ENCODE assay signal across 19 cellular contexts in genomic region chr5:548256-548655, GRCh38. TPM values are rescaled to one million over a fixed set of nuclear protein-coding genes. Genes with fewer than 3 reads are reported as not detected.
DNase-seq lines count a peak whose midpoint lies in the region; ATAC-seq, FAIRE-seq and TF ChIP-seq lines count a peak whose summit lies in the region.
"Had no signal": no experiment of that assay in that cellular context is flagged by ENCODE, and none has a peak within 500 bp of the region (broad histone marks: within the 10 kb centered on the region; RNA-seq: fewer than 3 reads in every experiment).

No MANE protein-coding gene starts in this region.

- DNase-seq in right lobe of liver: peak in 2 of 3 donors; percentile 22 to 33
- DNase-seq in HepG2 (ENCODE audit: low spot score): no peak
- no peak for DNase-seq in activated B cell treated with CpG ODN at 0.5 μM for 24 hours
- DNase-seq in mesenteric fat pad (ENCODE audit: low spot score): peak; percentile 81
- DNase-seq in GM23338 (ENCODE audit: low spot score): no peak
- no peak for DNase-seq in endodermal cell
- no peak for DNase-seq in NCI-H146 treated with DMSO at 0.1 percent for 48 hours (lab: John Stamatoyannopoulos, UW; ENCODE audit: unreplicated experiment)
- DNase-seq: heart right ventricle; NCI-H2081; NCI-H82; stimulated activated CD4-positive, alpha-beta T cell treated with anti-CD3 and anti-CD28 coated beads, Interleukin-2, amount 100 ng/mL, for 24 hours; stimulated activated naive CD4-positive, alpha-beta T cell treated with Interleukin-2 at 50 U/mL for 16 hours had no signal

- H3K79me2 ChIP-seq in HepG2 (ENCODE audit: insufficient read depth, low read length) (no peaks in the 10 kb centered on the region), GM23338 (replicated peaks; ENCODE audit: insufficient read depth) (no peaks in the 10 kb centered on the region)
- H3K79me2 ChIP-seq: parathyroid adenoma had no signal

- H3K4me2 ChIP-seq in HepG2 (ENCODE audit: low read depth, low read length) (no peak overlapping the region), GM23338 (no peak overlapping the region)
- H3K4me2 ChIP-seq: KMS-11 had no signal

- H3K9ac ChIP-seq in HepG2 (ENCODE audit: insufficient read depth, low read depth, low read length) (no peak overlapping the region), endodermal cell (ENCODE audit: extremely low read depth, low read length, poor library complexity, severe bottlenecking) (no peak overlapping the region)
- H3K9ac ChIP-seq: BLaER1 treated with 17β-estradiol and CSF1 and Interleukin-3, amounts not matched to agents 10 nM and 100 nM; KMS-11; parathyroid adenoma had no signal

- H3K36me3 ChIP-seq in right lobe of liver (no peaks in the 10 kb centered on the region), HepG2 (replicated peaks in 1 of 2; ENCODE audit: control insufficient read depth in 1 of 2, insufficient read depth in 2 of 2, low read length in 2 of 2) (no peaks in the 10 kb centered on the region), GM23338 (ENCODE audit: insufficient read depth) (no peaks in the 10 kb centered on the region), endodermal cell (ENCODE audit: control insufficient read depth, insufficient read depth, low read length) (no peaks in the 10 kb centered on the region)
- H3K36me3 ChIP-seq: BLaER1 treated with 17β-estradiol and CSF1 and Interleukin-3, amounts not matched to agents 10 nM and 100 nM; cardiac muscle cell; heart right ventricle; SJSA1 had no signal

- POLR2A ChIA-PET in HepG2 (lab: Yijun Ruan, JAX) (no interaction called here), activated B cell treated with CpG ODN at 0.5 μM for 24 hours (lab: Charles Lee) (no interaction called here)

- no peak for FAIRE-seq in HepG2 (lab: Jason Lieb, UNC)

- in situ Hi-C loops in HepG2 (cut with HindIII; ENCODE audit: extremely low pct_ligation_motif_present, low pct_unique_long_range_greater_than_20kb): no loop called here

- TF ChIP-seq EP300 in HepG2 (IDR thresholded peaks at IDR 0.05; ENCODE audit: low read depth in 2 of 2, low read length in 2 of 2) (no peak), HepG2 (CRISPR knock-in tag; IDR thresholded peaks at IDR 0.05; ENCODE audit: borderline replicate concordance) (no peak)

- no peaks in the 10 kb centered on the region for H3F3A ChIP-seq in GM23338 (replicated peaks; ENCODE audit: low read depth)

- no peaks in the 10 kb centered on the region for H3K9me2 ChIP-seq in GM23338 (ENCODE audit: insufficient read depth)

- no TSS peak for BruUV-seq in HepG2 (replicated peaks; lab: Mats Ljungman, UMichigan)

- intact Hi-C loops in right lobe of liver (cut with DNase I): no loop called here
- intact Hi-C loops in HepG2 (cut with micrococcal nuclease; ENCODE audit: unreplicated experiment): no loop called here
- intact Hi-C loops in activated B cell treated with CpG ODN at 0.5 μM for 24 hours (cut with micrococcal nuclease): no loop called here

- H3K4me1 ChIP-seq in right lobe of liver: no peaks in the 10 kb centered on the region
- peaks cover 11% of the 10 kb centered on the region for H3K4me1 ChIP-seq in HepG2 (ENCODE audit: insufficient read depth, low read length)
- H3K4me1 ChIP-seq in GM23338 (ENCODE audit: insufficient read depth): no peaks in the 10 kb centered on the region
- no peaks in the 10 kb centered on the region for H3K4me1 ChIP-seq in endodermal cell (ENCODE audit: control insufficient read depth, insufficient read depth, low read length)
- H3K4me1 ChIP-seq: parathyroid adenoma, SJSA1 had no signal

- H3K27me3 ChIP-seq in right lobe of liver (no peaks in the 10 kb centered on the region), HepG2 (ENCODE audit: control insufficient read depth in 1 of 2, insufficient read depth in 2 of 2, low read length in 2 of 2) (peaks cover 11 to 43% of the 10 kb centered on the region in 2 experiments; a peak in 4 of 5 replicates), GM23338 (ENCODE audit: insufficient read depth) (peaks cover 12% of the 10 kb centered on the region; the same call in 1 of the 2 replicates), endodermal cell (ENCODE audit: control insufficient read depth, insufficient read depth, low read length, poor library complexity, severe bottlenecking) (peaks cover 14% of the 10 kb centered on the region)

- H3K4me3 ChIP-seq in right lobe of liver: no peak overlapping the region
- H3K4me3 ChIP-seq in HepG2 (replicated peaks in 1 of 3; ENCODE audit: insufficient read depth in 1 of 3, low read depth in 2 of 3, low read length in 3 of 3): no peak overlapping the region
- H3K4me3 ChIP-seq in GM23338: no peak overlapping the region
- H3K4me3 ChIP-seq in endodermal cell (ENCODE audit: low read length): no peak overlapping the region
- H3K4me3 ChIP-seq: BLaER1 treated with 17β-estradiol and CSF1 and Interleukin-3, amounts not matched to agents 10 nM and 100 nM; cardiac muscle cell; heart right ventricle; SJSA1 had no signal

- 43% methylated on average over 9 of the region's 10 CpGs for WGBS in right lobe of liver (ENCODE audit: insufficient coverage, low coverage, low lambda C conversion rate, missing lambda C conversion rate)
- WGBS in HepG2 (ENCODE audit: low lambda C conversion rate): 25% methylated on average over 6 of the region's 10 CpGs
- WGBS in endodermal cell (ENCODE audit: insufficient coverage in 1 of 2, insufficient read length in 1 of 2), 2 experiments: 83 to 84% methylated on average over 7 to 10 of the region's 10 CpGs

- no peaks in the 10 kb centered on the region for H3K9me3 Mint-ChIP-seq in activated B cell treated with CpG ODN at 0.5 μM for 24 hours
- peaks cover 6% of the 10 kb centered on the region; the same call in 2 of the 3 replicates for H3K9me3 Mint-ChIP-seq in GM23338
- peaks cover 4% of the 10 kb centered on the region for H3K9me3 Mint-ChIP-seq in endodermal cell

- H3K9me3 ChIP-seq in right lobe of liver (no peaks in the 10 kb centered on the region), HepG2 (ENCODE audit: low read length) (no peaks in the 10 kb centered on the region), endodermal cell (ENCODE audit: control insufficient read depth, low read length) (no peaks in the 10 kb centered on the region)
- H3K9me3 ChIP-seq: SJSA1 had no signal

- H3K4me3 Mint-ChIP-seq in activated B cell treated with CpG ODN at 0.5 μM for 24 hours: no peak overlapping the region
- H3K4me3 Mint-ChIP-seq in GM23338: no peak overlapping the region
- no peak overlapping the region for H3K4me3 Mint-ChIP-seq in endodermal cell

- H3K27ac Mint-ChIP-seq in activated B cell treated with CpG ODN at 0.5 μM for 24 hours (peak overlapping the region; percentile 9), GM23338 (no peak overlapping the region), endodermal cell (no peak overlapping the region)

- H4K20me1 ChIP-seq in HepG2 (ENCODE audit: insufficient read depth, low read length) (no peaks in the 10 kb centered on the region), GM23338 (replicated peaks; ENCODE audit: insufficient read depth) (no peaks in the 10 kb centered on the region)

- no peak for TF ChIP-seq CTCF in right lobe of liver (IDR thresholded peaks at IDR 0.05)
- TF ChIP-seq CTCF in HepG2 (CRISPR knock-in tag; IDR thresholded peaks at IDR 0.05): no peak
- no peak for TF ChIP-seq CTCF in activated B cell treated with CpG ODN at 0.5 μM for 24 hours (IDR thresholded peaks at IDR 0.05)
- TF ChIP-seq CTCF in GM23338 (conservative IDR thresholded peaks at IDR 0.05; ENCODE audit: low read depth in 2 of 2): no peak
- no peak for TF ChIP-seq CTCF in endodermal cell (conservative IDR thresholded peaks at IDR 0.05)

- H3K4me1 Mint-ChIP-seq in activated B cell treated with CpG ODN at 0.5 μM for 24 hours (peaks cover 27% of the 10 kb centered on the region), GM23338 (no peaks in the 10 kb centered on the region), endodermal cell (no peaks in the 10 kb centered on the region)

- H3K27ac ChIP-seq in right lobe of liver: no peak overlapping the region
- H3K27ac ChIP-seq in HepG2 (ENCODE audit: extremely low read length, insufficient read depth, low read length): no peak overlapping the region
- H3K27ac ChIP-seq in GM23338 (ENCODE audit: low read depth): no peak overlapping the region
- H3K27ac ChIP-seq in endodermal cell (ENCODE audit: low read depth, low read length): no peak overlapping the region
- H3K27ac ChIP-seq: BLaER1 treated with 17β-estradiol and CSF1 and Interleukin-3, amounts not matched to agents 10 nM and 100 nM; cardiac muscle cell; heart right ventricle; KMS-11; parathyroid adenoma; SJSA1; VCaP had no signal

- peaks cover 23% of the 10 kb centered on the region for H3K27me3 Mint-ChIP-seq in activated B cell treated with CpG ODN at 0.5 μM for 24 hours
- peaks cover 17% of the 10 kb centered on the region for H3K27me3 Mint-ChIP-seq in GM23338 (ENCODE audit: insufficient read depth, low read depth, poor library complexity)
- H3K27me3 Mint-ChIP-seq in endodermal cell (ENCODE audit: insufficient read depth): peaks cover 26% of the 10 kb centered on the region

- H2AFZ ChIP-seq in HepG2 (ENCODE audit: low read length) (no peak overlapping the region), GM23338 (no peak overlapping the region)
- H2AFZ ChIP-seq: parathyroid adenoma had no signal

- ATAC-seq in right lobe of liver: peak in 2 of 4 donors; percentile 9 to 62
- no peak for ATAC-seq in HepG2
- no peak for ATAC-seq in activated B cell treated with CpG ODN at 0.5 μM for 24 hours (ENCODE audit: low read depth)
- no peak for ATAC-seq in GM23338
- ATAC-seq in GM21447 (IDR thresholded peaks at IDR 0.05; ENCODE audit: unreplicated experiment): no peak

- TF ChIP-seq POLR2A in right lobe of liver (IDR thresholded peaks at IDR 0.05) (no peak), HepG2 (IDR thresholded peaks at IDR 0.05; ENCODE audit: insufficient read depth in 1 of 2, low read depth in 2 of 2, low read length in 2 of 2) (no peak)

- TF ChIP-seq RAD21 in HepG2 (CRISPR knock-in tag; IDR thresholded peaks at IDR 0.05): no peak

- no peaks in the 10 kb centered on the region for H3K36me3 Mint-ChIP-seq in activated B cell treated with CpG ODN at 0.5 μM for 24 hours (ENCODE audit: low read depth)
- H3K36me3 Mint-ChIP-seq in GM23338 (ENCODE audit: low read depth): no peaks in the 10 kb centered on the region
- H3K36me3 Mint-ChIP-seq in endodermal cell (ENCODE audit: low read depth): no peaks in the 10 kb centered on the region

- CTCF ChIA-PET in HepG2 (lab: Yijun Ruan, JAX; ENCODE audit: low intra/inter-chr PET ratio, low total read pairs): no interaction called here
- CTCF ChIA-PET in activated B cell treated with CpG ODN at 0.5 μM for 24 hours (lab: Charles Lee): no interaction called here

RNA-seq across cellular contexts. Expression of gene SLC9A3, which starts 24.0 kb away (rescaled TPM):
- 1 to 10 TPM in 2 of 6 experiments, under 1 TPM in 4; 0.32 to 1.8 (median 0.46) TPM for total RNA-seq in right lobe of liver
- total RNA-seq in HepG2 (2016; rRNA removed; fragmentation: Illumina TruSeq; extraction: Trizol): 1.2 and 1.8 TPM in 2 replicates
- 0.30 and 0.35 TPM in 2 replicates for total RNA-seq in HepG2 (2016; cell fraction: cytosol; rRNA removed; fragmentation: Illumina TruSeq; extraction: Trizol; ENCODE audit: low read depth)
- total RNA-seq in HepG2 (2016; cell fraction: insoluble cytoplasmic fraction; rRNA removed; fragmentation: Illumina TruSeq; extraction: Trizol): 1.3 and 1.6 TPM in 2 replicates
- 1.5 and 1.9 TPM in 2 replicates for total RNA-seq in HepG2 (2016; cell fraction: membrane; rRNA removed; fragmentation: Illumina TruSeq; extraction: Trizol)
- total RNA-seq in HepG2 (2016; cell fraction: nucleus; rRNA removed; fragmentation: Illumina TruSeq; extraction: Trizol): 1.1 and 1.2 TPM in 2 replicates
- polyA plus RNA-seq in HepG2 (2011; rRNA removed): 1.5 and 1.9 TPM in 2 replicates
- 1.4 TPM in 2 replicates for polyA plus RNA-seq in HepG2 (2011; cell fraction: cytosol; rRNA removed)
- polyA plus RNA-seq in HepG2 (2011; cell fraction: nucleus; rRNA removed): 2.2 and 2.4 TPM in 2 replicates
- polyA plus RNA-seq in HepG2 (2012): 1.1 and 1.4 TPM in 2 replicates
- polyA plus RNA-seq in HepG2 (2016; cell fraction: cytosol; fragmentation: Illumina TruSeq; extraction: Trizol; ENCODE audit: low read depth): 0.37 and 0.43 TPM in 2 replicates
- 1.7 and 1.8 TPM in 2 replicates for polyA plus RNA-seq in HepG2 (2016; cell fraction: insoluble cytoplasmic fraction; fragmentation: Illumina TruSeq; extraction: Trizol; ENCODE audit: low read depth)
- 1.4 and 1.6 TPM in 2 replicates for polyA plus RNA-seq in HepG2 (2016; cell fraction: membrane; fragmentation: Illumina TruSeq; extraction: Trizol; ENCODE audit: low read depth)
- polyA plus RNA-seq in HepG2 (2016; cell fraction: nucleus; fragmentation: Illumina TruSeq; extraction: Trizol; ENCODE audit: insufficient read depth, low read depth): 1.9 and 2.4 TPM in 2 replicates
- polyA minus RNA-seq in HepG2 (2011; rRNA and poly(A)+ RNA removed; ENCODE audit: low replicate concordance): 0.76 and 1.0 TPM in 2 replicates
- polyA minus RNA-seq in HepG2 (2011; cell fraction: cytosol; rRNA and poly(A)+ RNA removed): 0.35 and 0.49 TPM in 2 replicates
- polyA minus RNA-seq in HepG2 (2011; cell fraction: nucleus; rRNA and poly(A)+ RNA removed): 0.99 and 1.0 TPM in 2 replicates
- total RNA-seq in activated B cell treated with CpG ODN at 0.5 μM for 24 hours: 0.20 and 0.42 TPM in 2 replicates
- 1.1 TPM for total RNA-seq in mesenteric fat pad
- 2.2 and 3.1 TPM in 2 replicates for total RNA-seq in GM23338 (2014; rRNA removed; shearing (Covaris generic))
- 0.39 and 0.75 TPM in 2 replicates for polyA plus RNA-seq in GM23338 (2016; fragmentation: Nextera tagmentation; extraction: Ambion mirVana)
- total RNA-seq in endodermal cell: 1 to 10 TPM; 1.3 to 1.5 TPM
- polyA plus RNA-seq in endodermal cell (2013, experiment 1 of 2): 1.5 TPM
- 1.4 TPM for polyA plus RNA-seq in endodermal cell (2013, experiment 2 of 2)

Comparison
In these comparisons a context has a peak if more than half of its experiments do, and no peak if none do; other contexts are left out.
1. DNase-seq: peak in right lobe of liver (2 of 3) and mesenteric fat pad (single experiment); none in HepG2 (single experiment), activated B cell treated with CpG ODN at 0.5 μM for 24 hours (single experiment), GM23338 (single experiment), endodermal cell (single experiment) and NCI-H146 treated with DMSO at 0.1 percent for 48 hours (single experiment).